ENCODE assay signal across 15 cellular contexts in genomic region chr11:15938362-15938725, GRCh38.
DNase-seq lines count a peak whose midpoint lies in the region; ATAC-seq and TF ChIP-seq lines count a peak whose summit lies in the region.
"Had no signal": no experiment of that assay in that cellular context is flagged by ENCODE, and none has a peak within 500 bp of the region (broad histone marks: within the 10 kb centered on the region; RNA-seq: fewer than 3 reads in every experiment).

No MANE protein-coding gene starts in this region.

- DNase-seq in IMR-90: no peak
- no peak for DNase-seq in nephron progenitor cell
- no peak for DNase-seq in stomach
- peak in 1 of 2 donors; percentile 49 for DNase-seq in aorta
- DNase-seq in ACHN: no peak
- no peak for DNase-seq in occipital lobe (lab: John Stamatoyannopoulos, UW)
- DNase-seq: BE2C; CD8-positive, alpha-beta T cell; COR-L47; DND-41; GF-D8; GOT3; H9 had no signal

- 0 out of 2 replicates have a peak overlapping the region, but pooled peaks have one; percentile 20 for H3K56ac ChIP-seq in IMR-90 (ENCODE audit: extremely low read depth, insufficient read depth, low read length)

- H2AK5ac ChIP-seq in IMR-90 (ENCODE audit: low read depth, low read length): no peak overlapping the region; the same call in 1 of the 2 replicates

- POLR2A ChIA-PET in IMR-90 (lab: Charles Lee; ENCODE audit: unreplicated experiment): no interaction called here

- H3K36me3 ChIP-seq in IMR-90 (ENCODE audit: control insufficient read depth, insufficient read depth, low read length) (no peaks in the 10 kb centered on the region), stomach (no peaks in the 10 kb centered on the region), aorta (ENCODE audit: control insufficient read depth in 1 of 2, insufficient read depth in 2 of 2, low read length in 1 of 2) (no peaks in the 10 kb centered on the region)
- H3K36me3 ChIP-seq: BE2C had no signal

- in situ Hi-C loops in IMR-90 (cut with MboI; ENCODE audit: low sequenced_read_pairs): no loop called here
- in situ Hi-C loops in ACHN (cut with HindIII; ENCODE audit: low pct_ligation_motif_present, low pct_unique_long_range_greater_than_20kb, low sequenced_read_pairs): no loop called here

- peaks cover 10% of the 10 kb centered on the region for H3K4me1 ChIP-seq in IMR-90 (ENCODE audit: control insufficient read depth, insufficient read depth, low read length)
- H3K4me1 ChIP-seq in stomach: peaks cover 0 to 10% (median 0%) of the 10 kb centered on the region in 4 donors
- H3K4me1 ChIP-seq in aorta (ENCODE audit: control insufficient read depth in 1 of 2, insufficient read depth in 2 of 2, low read length in 2 of 2): no peaks in the 10 kb centered on the region
- H3K4me1 ChIP-seq: BE2C had no signal

- H3K79me1 ChIP-seq in IMR-90 (ENCODE audit: low read depth in 1 of 2, low read length in 2 of 2): no peaks in the 10 kb centered on the region

- no peak overlapping the region for H3K4me3 Mint-ChIP-seq in nephron progenitor cell
- H3K4me3 Mint-ChIP-seq: CD14-positive monocyte; CD8-positive, alpha-beta T cell; H9 had no signal

- intact Hi-C loops in IMR-90 (cut with micrococcal nuclease) (no loop called here), stomach (cut with DNase I; ENCODE audit: low total_unique reads) (no loop called here), aorta (cut with DNase I) (no loop called here)

- H3K18ac ChIP-seq in IMR-90 (ENCODE audit: low read depth, low read length): peak overlapping the region; percentile 0; the same call in 1 of the 2 replicates

- H3K4me3 ChIP-seq in IMR-90 (ENCODE audit: insufficient read depth, low read depth, low read length): no peak overlapping the region
- peak overlapping the region in 3 of 4 donors; percentile 10 to 25 (median 17) for H3K4me3 ChIP-seq in stomach
- no peak overlapping the region for H3K4me3 ChIP-seq in aorta (ENCODE audit: low read length in 2 of 2)

- no TSS peak for BruUV-seq in IMR-90 (replicated peaks; lab: Mats Ljungman, UMichigan)

- TF ChIP-seq RAD21 in IMR-90 (IDR thresholded peaks at IDR 0.05; ENCODE audit: low read length): no peak

- dilution Hi-C loops in IMR-90 (cut with HindIII; ENCODE audit: low sequenced_read_pairs, unreplicated experiment): no loop called here

- H3K23ac ChIP-seq in IMR-90 (ENCODE audit: low read depth, low read length): no peak overlapping the region

- H3K9me3 ChIP-seq in IMR-90 (ENCODE audit: control insufficient read depth, insufficient read depth, low read length): no peaks in the 10 kb centered on the region
- H3K9me3 ChIP-seq in stomach: no peaks in the 10 kb centered on the region
- no peaks in the 10 kb centered on the region for H3K9me3 ChIP-seq in aorta (ENCODE audit: control insufficient read depth, low read length)
- H3K9me3 ChIP-seq: BE2C had no signal

- peak overlapping the region; percentile 4; the same call in 1 of the 2 replicates for H4K5ac ChIP-seq in IMR-90 (ENCODE audit: low read depth, low read length)

- peak overlapping the region; percentile 20 for H2AK9ac ChIP-seq in IMR-90 (replicated peaks; ENCODE audit: low read depth, low read length, poor library complexity)

- H3K9me3 Mint-ChIP-seq in nephron progenitor cell: no peaks in the 10 kb centered on the region
- H3K9me3 Mint-ChIP-seq: CD8-positive, alpha-beta T cell; H9 had no signal

- H3K36me3 Mint-ChIP-seq in nephron progenitor cell (ENCODE audit: low read depth): no peaks in the 10 kb centered on the region
- H3K36me3 Mint-ChIP-seq: CD14-positive monocyte; CD8-positive, alpha-beta T cell had no signal

- TF ChIP-seq CTCF in IMR-90 (conservative IDR thresholded peaks at IDR 0.05; ENCODE audit: low read depth, low read length) (no peak), nephron progenitor cell (IDR thresholded peaks at IDR 0.05) (no peak), stomach (IDR thresholded peaks at IDR 0.05) (peak in 1 of 7 experiments; percentile 8)

- 0 out of 2 replicates have a peak overlapping the region, but pooled peaks have one; percentile 24 for H3K4me2 ChIP-seq in IMR-90 (ENCODE audit: low read depth, low read length)

- H3K27me3 ChIP-seq in IMR-90 (ENCODE audit: control insufficient read depth, insufficient read depth, low read length) (no peaks in the 10 kb centered on the region), stomach (no peaks in the 10 kb centered on the region), aorta (ENCODE audit: control insufficient read depth in 1 of 2, insufficient read depth in 2 of 2, low read length in 1 of 2) (no peaks in the 10 kb centered on the region)
- H3K27me3 ChIP-seq: BE2C had no signal

- WGBS in IMR-90 (ENCODE audit: extremely low coverage in 2 of 2, insufficient read length in 1 of 2), 2 experiments: 12% methylated on average over 9 of the region's 21 CpGs; no CpG with 5 or more reads in 1 of the 2 experiments
- WGBS in stomach, 5 donors: 71 to 95% (median 83%) methylated on average over 2 to 21 of the region's 21 CpGs
- WGBS in aorta, 2 donors: 75 to 85% methylated on average over 21 of the region's 21 CpGs

- H4K8ac ChIP-seq in IMR-90 (ENCODE audit: low read depth in 2 of 2, low read length in 2 of 2): peak overlapping the region; percentile 57 to 77; a peak in 2 of 4 replicates

- TF ChIP-seq EP300 in stomach (IDR thresholded peaks at IDR 0.05): no peak

- H3K27ac Mint-ChIP-seq in nephron progenitor cell: peak overlapping the region; percentile 49
- H3K27ac Mint-ChIP-seq: CD8-positive, alpha-beta T cell; H9 had no signal

- peak overlapping the region; percentile 92 for H2AFZ ChIP-seq in IMR-90 (replicated peaks; ENCODE audit: low read length, poor library complexity)

- CTCF ChIA-PET in IMR-90 (lab: Yijun Ruan, JAX): interaction anchor here (0.5 to 1.1 kb wide), 2 partner anchors 64 to 194 kb away, joined by 3 to 4 read pairs; no protein-coding TSS in a partner anchor

- H3K9ac ChIP-seq in IMR-90 (ENCODE audit: low read depth, low read length): no peak overlapping the region; the same call in 1 of the 2 replicates

- H2BK15ac ChIP-seq in IMR-90 (ENCODE audit: low read depth, low read length): peak overlapping the region; percentile 2; the same call in 1 of the 3 replicates

- ATAC-seq in IMR-90 (ENCODE audit: low read depth) (no peak), aorta (ENCODE audit: low FRiP score) (peak; percentile 13), HG03460 (IDR thresholded peaks at IDR 0.05; ENCODE audit: unreplicated experiment) (no peak)
- ATAC-seq: CD8-positive, alpha-beta T cell had no signal

- H3K27ac ChIP-seq in IMR-90 (ENCODE audit: insufficient read depth, low read length) (peak overlapping the region; percentile 87), stomach (peak overlapping the region in 3 of 5 donors; percentile 34 to 78 (median 73)), aorta (ENCODE audit: low read depth in 1 of 2, low read length in 2 of 2) (no peak overlapping the region)

- peak overlapping the region; percentile 76 for H4K91ac ChIP-seq in IMR-90 (ENCODE audit: insufficient read depth, low read depth, low read length)

- no peaks in the 10 kb centered on the region for H4K20me1 ChIP-seq in IMR-90 (ENCODE audit: insufficient read depth, low read length)

- peak overlapping the region; percentile 76 for H3K14ac ChIP-seq in IMR-90 (replicated peaks; ENCODE audit: low read depth, low read length)

- peaks cover 13% of the 10 kb centered on the region for H3K27me3 Mint-ChIP-seq in nephron progenitor cell (ENCODE audit: low read depth, poor library complexity)

- no peak for TF ChIP-seq POLR2A in IMR-90 (IDR thresholded peaks at IDR 0.05; ENCODE audit: low read depth, low read length)
- TF ChIP-seq POLR2A in stomach (IDR thresholded peaks at IDR 0.05): no peak

- H3K4me1 Mint-ChIP-seq in nephron progenitor cell: peaks cover 19% of the 10 kb centered on the region
- H3K4me1 Mint-ChIP-seq: H9 had no signal

- peak overlapping the region; percentile 83 for H2BK120ac ChIP-seq in IMR-90 (ENCODE audit: low read depth, low read length)

- H2BK5ac ChIP-seq in IMR-90 (ENCODE audit: low read depth, low read length, poor library complexity, severe bottlenecking): peak overlapping the region; percentile 3

- peak overlapping the region; percentile 59 for H2BK20ac ChIP-seq in IMR-90 (ENCODE audit: low read depth, low read length)

- peaks cover 10% of the 10 kb centered on the region; the same call in 1 of the 2 replicates for H3K9me1 ChIP-seq in IMR-90 (ENCODE audit: insufficient read depth, low read length)

- peak overlapping the region; percentile 86 for H3K4ac ChIP-seq in IMR-90 (ENCODE audit: low read depth, low read length)

TF ChIP-seq in IMR-90, 13 proteins besides CTCF, POLR2A, EP300 and RAD21:
- no peak for TF ChIP-seq MAFK (IDR thresholded peaks at IDR 0.05; ENCODE audit: low read depth, low read length)
- TF ChIP-seq FOS (IDR thresholded peaks at IDR 0.05; ENCODE audit: low read depth, low read length): no peak
- no peak for TF ChIP-seq RCOR1 (IDR thresholded peaks at IDR 0.05; ENCODE audit: insufficient replicate concordance, low read length)
- TF ChIP-seq CEBPB (IDR thresholded peaks at IDR 0.05; ENCODE audit: low read depth, low read length): no peak
- no peak for TF ChIP-seq NFE2L2 (IDR thresholded peaks at IDR 0.05; ENCODE audit: low read depth, low read length)
- no peak for TF ChIP-seq RFX5 (IDR thresholded peaks at IDR 0.05; ENCODE audit: low read depth, low read length)
- TF ChIP-seq, protein P1, sequence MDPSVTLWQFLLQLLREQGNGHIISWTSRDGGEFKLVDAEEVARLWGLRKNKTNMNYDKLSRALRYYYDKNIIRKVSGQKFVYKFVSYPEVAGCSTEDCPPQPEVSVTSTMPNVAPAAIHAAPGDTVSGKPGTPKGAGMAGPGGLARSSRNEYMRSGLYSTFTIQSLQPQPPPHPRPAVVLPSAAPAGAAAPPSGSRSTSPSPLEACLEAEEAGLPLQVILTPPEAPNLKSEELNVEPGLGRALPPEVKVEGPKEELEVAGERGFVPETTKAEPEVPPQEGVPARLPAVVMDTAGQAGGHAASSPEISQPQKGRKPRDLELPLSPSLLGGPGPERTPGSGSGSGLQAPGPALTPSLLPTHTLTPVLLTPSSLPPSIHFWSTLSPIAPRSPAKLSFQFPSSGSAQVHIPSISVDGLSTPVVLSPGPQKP (IDR thresholded peaks at IDR 0.05; ENCODE audit: borderline replicate concordance, low read depth, low read length): no peak
- TF ChIP-seq MXI1 (IDR thresholded peaks at IDR 0.05; ENCODE audit: borderline replicate concordance, low read depth, low read length): no peak
- TF ChIP-seq, protein P2, sequence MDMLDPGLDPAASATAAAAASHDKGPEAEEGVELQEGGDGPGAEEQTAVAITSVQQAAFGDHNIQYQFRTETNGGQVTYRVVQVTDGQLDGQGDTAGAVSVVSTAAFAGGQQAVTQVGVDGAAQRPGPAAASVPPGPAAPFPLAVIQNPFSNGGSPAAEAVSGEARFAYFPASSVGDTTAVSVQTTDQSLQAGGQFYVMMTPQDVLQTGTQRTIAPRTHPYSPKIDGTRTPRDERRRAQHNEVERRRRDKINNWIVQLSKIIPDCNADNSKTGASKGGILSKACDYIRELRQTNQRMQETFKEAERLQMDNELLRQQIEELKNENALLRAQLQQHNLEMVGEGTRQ (IDR thresholded peaks at IDR 0.05; ENCODE audit: low read depth, low read length): no peak
TF ChIP-seq in IMR-90: peak in this region for 0.

Comparison
In these comparisons a context has a peak if more than half of its experiments do, and no peak if none do; other contexts are left out.
1. H3K27ac ChIP-seq: peak in IMR-90 (single experiment) and stomach (3 of 5); none in aorta (0 of 2).
2. H3K4me3 ChIP-seq: peak in stomach (3 of 4); none in IMR-90 (single experiment) and aorta (0 of 2).